ENCODE assay signal across 23 cellular contexts in genomic region chr15:98842192-98842972, GRCh38.
A peak's percentile ranks its signal among the peaks of the same experiment; 100 is the strongest.
DNase-seq lines count a peak whose midpoint lies in the region; ATAC-seq, FAIRE-seq and TF ChIP-seq lines count a peak whose summit lies in the region.
"Had no signal": no experiment of that assay in that cellular context is flagged by ENCODE, and none has a peak within 500 bp of the region (broad histone marks: within the 10 kb centered on the region; RNA-seq: fewer than 3 reads in every experiment).

No MANE protein-coding gene starts in this region.

- no peak for TF ChIP-seq EP300 in A549 (IDR thresholded peaks at IDR 0.05)

- peak; percentile 83 for FAIRE-seq in A549 (lab: Jason Lieb, UNC)

- ATAC-seq in A549 (peak in 1 of 2 experiments; percentile 16; a peak in 3 of 6 replicates), right cardiac atrium (no peak)
- ATAC-seq: activated CD4-positive, CD25-positive, alpha-beta regulatory T cell treated with anti-CD3 and anti-CD28 coated beads, Interleukin-2, amount 50 U/mL, for 24 hours; heart left ventricle; naive thymus-derived CD8-positive, alpha-beta T cell had no signal

- H3K27me3 Mint-ChIP-seq in HFFc6 (ENCODE audit: insufficient read depth) (no peaks in the 10 kb centered on the region), neural crest cell (ENCODE audit: low read depth) (no peaks in the 10 kb centered on the region)
- H3K27me3 Mint-ChIP-seq: naive thymus-derived CD8-positive, alpha-beta T cell had no signal

- 0 out of 2 replicates have a peak overlapping the region, but pooled peaks have one; percentile 4 for H3K27ac Mint-ChIP-seq in HFFc6
- peak overlapping the region; percentile 2 for H3K27ac Mint-ChIP-seq in neural crest cell (ENCODE audit: unreplicated experiment)

- H3K9me3 ChIP-seq in A549 = 0 out of 3 replicates have a peak, but pooled peaks cover under 1% of the 10 kb centered on the region
- no peaks in the 10 kb centered on the region for H3K9me3 ChIP-seq in right cardiac atrium (ENCODE audit: control insufficient read depth, low read length)
- H3K9me3 ChIP-seq: esophagus muscularis mucosa, tibial artery had no signal

- POLR2A ChIA-PET in A549 (lab: Yijun Ruan, JAX) = no interaction called here
- POLR2A ChIA-PET in GM10248 (lab: Yijun Ruan, JAX) = no interaction called here

- CTCF ChIA-PET in A549 (lab: Yijun Ruan, JAX) = interaction anchor here (0.8 to 1.7 kb wide), 6 partner anchors 30 to 323 kb away, joined by 3 to 5 read pairs (median 4); no protein-coding TSS in a partner anchor
- CTCF ChIA-PET in GM10248 (lab: Yijun Ruan, JAX) = interaction anchor here (1.3 to 1.8 kb wide), 2 partner anchors 9 to 39 kb away, joined by 3 to 5 read pairs; no protein-coding TSS in a partner anchor

- TF ChIP-seq POLR2A in A549 (IDR thresholded peaks at IDR 0.05; ENCODE audit: low read length) = no peak

- peaks cover 26% of the 10 kb centered on the region for H3K36me3 Mint-ChIP-seq in HFFc6 (ENCODE audit: low read depth)
- peaks cover 10% of the 10 kb centered on the region for H3K36me3 Mint-ChIP-seq in neural crest cell (ENCODE audit: low read depth)

- WGBS in A549 (ENCODE audit: missing lambda C conversion rate) = 54% methylated on average over 6 of the region's 6 CpGs
- 63% methylated on average over 6 of the region's 6 CpGs for WGBS in right cardiac atrium

- TF ChIP-seq CTCF in A549 (IDR thresholded peaks at IDR 0.05) = no peak
- TF ChIP-seq CTCF in HFFc6 (IDR thresholded peaks at IDR 0.05) = no peak
- no peak for TF ChIP-seq CTCF in neural crest cell (conservative IDR thresholded peaks at IDR 0.05)
- TF ChIP-seq CTCF in GM10248 (IDR thresholded peaks at IDR 0.05; ENCODE audit: control extremely low read depth, extremely low read depth, low read depth, missing control alignments) = no peak

- DNase-seq in A549 (ENCODE audit: low read depth in 1 of 2, low spot score in 1 of 2) = no peak
- DNase-seq in HFFc6 = no peak
- DNase-seq in astrocyte of the hippocampus (ENCODE audit: low read depth, low spot score) = peak; percentile 19
- no peak for DNase-seq in neural crest cell (ENCODE audit: low read depth, low spot score)
- no peak for DNase-seq in KG1 (lab: John Stamatoyannopoulos, UW)
- no peak for DNase-seq in amygdala (lab: John Stamatoyannopoulos, UW)
- DNase-seq in GM10248 (ENCODE audit: extremely low spot score) = no peak
- no peak for DNase-seq in right cardiac atrium
- DNase-seq: caudate nucleus; CD8-positive, alpha-beta memory T cell; DND-41; GOT3; heart left ventricle; islet precursor cell; naive thymus-derived CD8-positive, alpha-beta T cell; NCI-H1930; NCI-H510A; Right ventricle myocardium superior; stimulated activated CD4-positive, alpha-beta T cell treated with anti-CD3 and anti-CD28 coated beads, Interleukin-12 subunit alpha, Interleukin-12 subunit beta, amount 100 ng/mL, for 4 hours; T-helper 2 cell; tibial artery had no signal

- peak overlapping the region; percentile 32; the same call in 1 of the 3 replicates for H3K4me3 ChIP-seq in A549
- H3K4me3 ChIP-seq in right cardiac atrium (ENCODE audit: low read length) = no peak overlapping the region
- H3K4me3 ChIP-seq: esophagus muscularis mucosa, heart left ventricle, tibial artery had no signal

- intact Hi-C loops in right cardiac atrium (cut with DNase I) = loop anchor here in 1 of 4 donors (10.0 kb wide), 1 partner anchor 48 kb away; no protein-coding TSS in a partner anchor

- H3K9me3 Mint-ChIP-seq in HFFc6 (peaks cover 4% of the 10 kb centered on the region), neural crest cell (no peaks in the 10 kb centered on the region)
- H3K9me3 Mint-ChIP-seq: naive thymus-derived CD8-positive, alpha-beta T cell had no signal

- H3K4me2 ChIP-seq in A549 = peak overlapping the region; percentile 91

- no peaks in the 10 kb centered on the region for H3K27me3 ChIP-seq in right cardiac atrium (ENCODE audit: control insufficient read depth, insufficient read depth)
- H3K27me3 ChIP-seq: esophagus muscularis mucosa, heart left ventricle, tibial artery had no signal

- H3K27ac ChIP-seq in A549 (peak overlapping the region; percentile 54 to 74), right cardiac atrium (ENCODE audit: low read length) (no peak overlapping the region)
- H3K27ac ChIP-seq: esophagus muscularis mucosa, tibial artery had no signal

- TF ChIP-seq RAD21 in A549 (conservative IDR thresholded peaks at IDR 0.05 in 1 of 2, IDR thresholded peaks at IDR 0.05 in 1 of 2) = no peak

- H3K4me1 Mint-ChIP-seq in HFFc6 (ENCODE audit: low read depth) (peaks cover 64% of the 10 kb centered on the region), neural crest cell (peaks cover 67% of the 10 kb centered on the region)

- H3K4me1 ChIP-seq in A549 (peaks cover 66% of the 10 kb centered on the region), right cardiac atrium (ENCODE audit: control insufficient read depth, insufficient read depth, low read length) (peaks cover 8% of the 10 kb centered on the region)

- no peak overlapping the region for H3K4me3 Mint-ChIP-seq in HFFc6
- no peak overlapping the region for H3K4me3 Mint-ChIP-seq in neural crest cell
- H3K4me3 Mint-ChIP-seq: CD8-positive, alpha-beta memory T cell; naive thymus-derived CD8-positive, alpha-beta T cell had no signal

TF ChIP-seq in A549, 52 proteins besides CTCF, POLR2A, EP300 and RAD21:
- no peak for TF ChIP-seq EHF (CRISPR knock-in tag; IDR thresholded peaks at IDR 0.05)
- TF ChIP-seq FOSL2 (IDR thresholded peaks at IDR 0.05) = no peak
- TF ChIP-seq FOSL2 (CRISPR knock-in tag; IDR thresholded peaks at IDR 0.05) = no peak
- TF ChIP-seq ELK1 (IDR thresholded peaks at IDR 0.05; ENCODE audit: low read depth, low read length) = no peak
- no peak for TF ChIP-seq BHLHE40 (IDR thresholded peaks at IDR 0.05; ENCODE audit: low read depth, low read length)
- TF ChIP-seq RCOR1 (IDR thresholded peaks at IDR 0.05; ENCODE audit: low read depth, low read length) = no peak
- no peak for TF ChIP-seq ATOH8 (CRISPR knock-in tag; IDR thresholded peaks at IDR 0.05; ENCODE audit: low read depth)
- no peak for TF ChIP-seq ZC3H11A (IDR thresholded peaks at IDR 0.05)
- TF ChIP-seq ZFP36 (IDR thresholded peaks at IDR 0.05; ENCODE audit: borderline replicate concordance, partially characterized antibody) = no peak
- TF ChIP-seq POLR2AphosphoS2 (conservative IDR thresholded peaks at IDR 0.05; ENCODE audit: low read length) = 0 out of 2 replicates have a peak, but pooled peaks have one; percentile 68
